ENCODE assay signal across 8 cellular contexts in the genomic region with DNA sequence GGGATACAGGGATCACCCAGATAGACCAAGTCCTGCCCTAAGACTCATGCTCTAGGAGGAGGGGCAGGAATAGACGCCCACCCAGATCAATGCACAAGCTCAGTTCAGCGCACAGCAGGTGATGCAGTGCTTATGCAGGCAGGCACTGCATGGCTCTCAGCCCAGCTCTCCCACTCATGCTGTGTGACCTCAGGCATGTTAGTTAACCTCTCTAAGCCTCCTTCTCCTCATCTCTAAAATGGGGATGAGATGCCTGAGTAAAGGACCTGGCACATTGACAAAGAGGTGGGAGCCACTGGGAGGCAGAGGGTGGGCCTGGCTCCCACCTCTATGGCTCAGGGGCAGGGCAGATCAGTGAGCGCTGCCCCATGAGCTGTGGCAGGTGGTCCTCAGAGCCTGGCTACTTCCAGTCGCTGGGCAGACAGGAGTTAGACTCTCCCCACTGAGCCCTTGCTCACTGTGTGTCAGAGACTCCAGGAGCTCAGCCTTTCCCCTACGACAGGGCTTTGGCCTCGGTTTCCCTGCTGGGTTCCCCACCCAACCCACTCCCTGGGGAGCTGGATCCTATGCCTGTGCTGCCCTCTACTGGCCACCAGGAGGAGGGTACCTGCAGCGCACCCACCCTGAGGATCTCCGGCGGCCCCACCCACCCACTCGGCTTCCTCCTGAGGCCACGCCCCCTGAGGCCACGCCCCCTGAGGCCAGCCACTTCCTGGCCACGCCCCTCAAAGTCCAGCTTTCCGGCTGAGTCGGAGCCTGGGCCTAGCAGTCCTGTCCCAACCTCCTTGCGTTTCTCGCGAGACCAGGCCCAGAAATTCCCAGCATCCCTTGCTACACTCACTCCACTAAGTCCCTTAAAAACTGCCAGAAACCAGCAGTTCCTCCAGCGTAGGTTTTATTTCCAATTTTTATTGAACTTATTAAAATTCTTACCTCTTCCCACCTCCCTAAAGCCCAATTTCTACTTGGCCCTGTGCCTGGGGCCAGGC.
DNase-seq lines count a peak whose midpoint lies in the region; ATAC-seq lines count a peak whose summit lies in the region.

No MANE protein-coding gene starts in this region.

- ATAC-seq in T-cell (replicated peaks in 1 of 4) (peak in 3 of 4 experiments; percentile 53 to 55 (median 54)), HG03520 (IDR thresholded peaks at IDR 0.05; ENCODE audit: unreplicated experiment) (no peak), GM18517 (IDR thresholded peaks at IDR 0.05; ENCODE audit: unreplicated experiment) (no peak)

- POLR2A ChIA-PET in T-cell (lab: Charles Lee) = no interaction called here

- CTCF ChIA-PET in T-cell (lab: Charles Lee) = interaction anchor here in 1 of 2 donors (0.6 kb wide), 1 partner anchor 1195 kb away, joined by 3 read pairs; no protein-coding TSS in a partner anchor

- no peaks in the 10 kb centered on the region for H3K36me3 Mint-ChIP-seq in T-cell

- no peak overlapping the region for H3K4me3 Mint-ChIP-seq in T-cell

- H3K4me1 Mint-ChIP-seq in T-cell = peaks cover 3 to 7% (median 5%) of the 10 kb centered on the region in 3 donors

- no peak overlapping the region for H3K27ac Mint-ChIP-seq in T-cell

- H3K27me3 Mint-ChIP-seq in T-cell = peaks cover 3 to 9% of the 10 kb centered on the region in 2 donors

- DNase-seq in EH (ENCODE audit: low read depth) (peak; percentile 82), LHCN-M2 (ENCODE audit: low read depth) (peak; percentile 31), T-cell (peak in 31 of 34 experiments; percentile 3 to 55 (median 24)), anterior cingulate cortex (lab: John Stamatoyannopoulos, UW) (peak in 45 of 58 donors; percentile 1 to 61 (median 28)), inferior parietal cortex (ENCODE audit: extremely low spot score) (peak; percentile 38)
- peak; percentile 40 for DNase-seq in stimulated activated CD4-positive, alpha-beta T cell treated with anti-CD3 and anti-CD28 coated beads, Interleukin-4, amount 100 ng/mL, for 1 hour

- H3K9me3 Mint-ChIP-seq in T-cell = peaks cover 9 to 27% (median 20%) of the 10 kb centered on the region in 3 donors

Comparison
In these comparisons a context has a peak if more than half of its experiments do, and no peak if none do; other contexts are left out.
1. DNase-seq: peak in every context shown above with its lines; median percentile 82 in EH; 40 in stimulated activated CD4-positive, alpha-beta T cell treated with anti-CD3 and anti-CD28 coated beads, Interleukin-4, amount 100 ng/mL, for 1 hour; 38 in inferior parietal cortex; 31 in LHCN-M2; 28 in anterior cingulate cortex; 24 in T-cell.
2. ATAC-seq: peak in T-cell (3 of 4); none in HG03520 (single experiment) and GM18517 (single experiment).